ENCODE assay signal across 1 cellular context in genomic region chr20:5267092-5267491, GRCh38.
TF ChIP-seq lines count a peak whose summit lies in the region.

No MANE protein-coding gene starts in this region.

TF ChIP-seq in HepG2, 621 proteins besides CTCF, POLR2A, EP300 and RAD21:
- no peak for TF ChIP-seq ZSCAN5A (CRISPR knock-in tag; IDR thresholded peaks at IDR 0.05; ENCODE audit: borderline replicate concordance)
- no peak for TF ChIP-seq ZFAT (CRISPR knock-in tag; conservative IDR thresholded peaks at IDR 0.05)
- TF ChIP-seq ZNF580 (CRISPR knock-in tag; IDR thresholded peaks at IDR 0.05; ENCODE audit: borderline replicate concordance, low read depth): no peak
- TF ChIP-seq EEA1 (CRISPR knock-in tag; IDR thresholded peaks at IDR 0.05; ENCODE audit: borderline replicate concordance): no peak
- TF ChIP-seq GPN1 (CRISPR knock-in tag; IDR thresholded peaks at IDR 0.05; ENCODE audit: borderline replicate concordance): no peak
- no peak for TF ChIP-seq CBX2 (IDR thresholded peaks at IDR 0.05; ENCODE audit: low read depth, low read length)
- TF ChIP-seq CBX2 (CRISPR knock-in tag; IDR thresholded peaks at IDR 0.05; ENCODE audit: low read depth): no peak
- TF ChIP-seq ZNF18 (CRISPR knock-in tag; IDR thresholded peaks at IDR 0.05; ENCODE audit: insufficient replicate concordance): no peak
- no peak for TF ChIP-seq DBP (CRISPR knock-in tag; IDR thresholded peaks at IDR 0.05; ENCODE audit: not compliant biosample characterization)
- no peak for TF ChIP-seq TFAP4 (IDR thresholded peaks at IDR 0.05; ENCODE audit: borderline replicate concordance, low read depth)
- no peak for TF ChIP-seq SIX1 (CRISPR knock-in tag; IDR thresholded peaks at IDR 0.05; ENCODE audit: borderline replicate concordance)
- no peak for TF ChIP-seq HDAC1 (CRISPR knock-in tag; IDR thresholded peaks at IDR 0.05)
- TF ChIP-seq ZNF430 (CRISPR knock-in tag; IDR thresholded peaks at IDR 0.05): no peak
- no peak for TF ChIP-seq ZNF296 (CRISPR knock-in tag; conservative IDR thresholded peaks at IDR 0.05)
- TF ChIP-seq JUNB (CRISPR knock-in tag; IDR thresholded peaks at IDR 0.05; ENCODE audit: borderline replicate concordance): no peak
